ENCODE assay signal across 16 cellular contexts in genomic region chr12:96471368-96472040, GRCh38. TPM values are rescaled to one million over a fixed set of nuclear protein-coding genes. Genes with fewer than 3 reads are reported as not detected.
DNase-seq lines count a peak whose midpoint lies in the region; ATAC-seq, FAIRE-seq and TF ChIP-seq lines count a peak whose summit lies in the region.
"Had no signal": no experiment of that assay in that cellular context is flagged by ENCODE, and none has a peak within 500 bp of the region (broad histone marks: within the 10 kb centered on the region; RNA-seq: fewer than 3 reads in every experiment).

No MANE protein-coding gene starts in this region.

- H3K4me1 ChIP-seq in kidney (ENCODE audit: control insufficient read depth in 1 of 2, insufficient read depth in 1 of 2, low read depth in 1 of 2, low read length in 2 of 2) (no peaks in the 10 kb centered on the region), thyroid gland (peaks cover 0 to 10% of the 10 kb centered on the region in 2 donors)
- H3K4me1 ChIP-seq: esophagus muscularis mucosa had no signal

- in situ Hi-C loops in ACHN (cut with HindIII; ENCODE audit: low pct_ligation_motif_present, low pct_unique_long_range_greater_than_20kb, low sequenced_read_pairs), result no loop called here

- peak; percentile 26 for DNase-seq in ACHN
- DNase-seq in HCEC 1CT, result peak; percentile 75
- DNase-seq in astrocyte of the hippocampus (ENCODE audit: low read depth, low spot score), result peak; percentile 58
- DNase-seq in hepatic stellate cell (ENCODE audit: low spot score), result peak; percentile 66
- DNase-seq in kidney, result no peak
- no peak for DNase-seq in thyroid gland
- DNase-seq: activated CD8-positive, alpha-beta memory T cell treated with anti-CD3 and anti-CD28 coated beads, Interleukin-2, amount 50 U/mL, for 48 hours; Calu3; NCI-H2081; NCI-H69; nucleus accumbens; T-helper 17 cell had no signal

- no peak for TF ChIP-seq CTCF in kidney (IDR thresholded peaks at IDR 0.05; ENCODE audit: borderline replicate concordance, extremely low read depth, insufficient read depth)
- no peak for TF ChIP-seq CTCF in thyroid gland (IDR thresholded peaks at IDR 0.05)

- no peak for FAIRE-seq in kidney (lab: Jason Lieb, UNC)
- FAIRE-seq: RCC 7860 had no signal

- intact Hi-C loops in kidney (cut with DNase I), result no loop called here
- intact Hi-C loops in thyroid gland (cut with DNase I), result no loop called here

- no peaks in the 10 kb centered on the region for H3K9me3 ChIP-seq in kidney (ENCODE audit: control insufficient read depth in 1 of 2, low read length in 2 of 2)
- H3K9me3 ChIP-seq in thyroid gland, result no peaks in the 10 kb centered on the region

- no peak overlapping the region for H3K9ac ChIP-seq in kidney (ENCODE audit: low read length in 2 of 2)

- WGBS in thyroid gland, 2 donors, result 90 to 95% methylated on average over 2 of the region's 2 CpGs

- H3K27me3 ChIP-seq in thyroid gland, result no peaks in the 10 kb centered on the region
- H3K27me3 ChIP-seq: esophagus muscularis mucosa had no signal

- ATAC-seq in HG03432 (IDR thresholded peaks at IDR 0.05; ENCODE audit: unreplicated experiment), result no peak
- ATAC-seq in HG03045 (IDR thresholded peaks at IDR 0.05; ENCODE audit: unreplicated experiment), result no peak
- ATAC-seq: T-helper 17 cell had no signal

- H3K27ac ChIP-seq in kidney (ENCODE audit: low read depth in 2 of 2, low read length in 2 of 2) (no peak overlapping the region), thyroid gland (no peak overlapping the region)
- H3K27ac ChIP-seq: esophagus muscularis mucosa had no signal

- no peak for TF ChIP-seq POLR2A in thyroid gland (IDR thresholded peaks at IDR 0.05)

- H3K36me3 ChIP-seq in kidney (ENCODE audit: control insufficient read depth in 1 of 2, insufficient read depth in 2 of 2, low read length in 2 of 2), result no peaks in the 10 kb centered on the region
- no peaks in the 10 kb centered on the region for H3K36me3 ChIP-seq in thyroid gland
- H3K36me3 ChIP-seq: esophagus muscularis mucosa had no signal

- H3K4me3 ChIP-seq in kidney (ENCODE audit: low read length in 2 of 2) (no peak overlapping the region), thyroid gland (replicated peaks in 1 of 3) (no peak overlapping the region)
- H3K4me3 ChIP-seq: esophagus muscularis mucosa had no signal

RNA-seq across cellular contexts. Expression of gene CFAP54, which starts 17.9 kb away (rescaled TPM):
- total RNA-seq in kidney, result 6.6 TPM
- 0.13 TPM for polyA plus RNA-seq in kidney (ENCODE audit: insufficient read depth, low read depth, low replicate concordance)
- total RNA-seq in thyroid gland, result 1 to 10 TPM; 3.0 to 5.4 (median 4.1) TPM

Comparison
In these comparisons a context has a peak if more than half of its experiments do, and no peak if none do; other contexts are left out.
1. DNase-seq: peak in ACHN (single experiment), HCEC 1CT (single experiment), astrocyte of the hippocampus (single experiment) and hepatic stellate cell (single experiment); none in kidney (single experiment) and thyroid gland (0 of 2).